Comparison of ENCODE assay signal across 9 cellular contexts in genomic region chr6:168968228-168968627, GRCh38.
DNase-seq lines count a peak whose midpoint lies in the region; FAIRE-seq and TF ChIP-seq lines count a peak whose summit lies in the region.
"Had no signal": no experiment of that assay in that cellular context is flagged by ENCODE, and none has a peak within 500 bp of the region (broad histone marks: within the 10 kb centered on the region; RNA-seq: fewer than 3 reads in every experiment).

No MANE protein-coding gene starts in this region.

- TF ChIP-seq CTCF in fibroblast of villous mesenchyme (IDR thresholded peaks at IDR 0.05; ENCODE audit: insufficient read depth, low read depth, low read length) (no peak), tibial artery (IDR thresholded peaks at IDR 0.05) (no peak), testis (IDR thresholded peaks at IDR 0.05) (no peak)

- 56 to 60% methylated on average over 10 of the region's 10 CpGs for WGBS in testis, 2 donors

- no peak for TF ChIP-seq POLR2A in testis (IDR thresholded peaks at IDR 0.05)

- H3K27ac ChIP-seq in tibial artery, result peak overlapping the region; percentile 31 to 53
- H3K27ac ChIP-seq in testis, result no peak overlapping the region

- no peaks in the 10 kb centered on the region for H3K9me3 ChIP-seq in tibial artery
- H3K9me3 ChIP-seq in testis, result no peaks in the 10 kb centered on the region

- H3K36me3 ChIP-seq in tibial artery (no peaks in the 10 kb centered on the region), testis (ENCODE audit: low read depth, missing control alignments) (no peaks in the 10 kb centered on the region)

- peaks cover 0 to 27% (median 6%) of the 10 kb centered on the region in 4 donors for H3K4me1 ChIP-seq in tibial artery
- H3K4me1 ChIP-seq in testis, result peaks cover 7% of the 10 kb centered on the region

- intact Hi-C loops in tibial artery (cut with DNase I; ENCODE audit: low total_unique reads) (no loop called here), testis (cut with DNase I; ENCODE audit: low total_unique reads) (no loop called here)

- no peak overlapping the region for H3K4me3 ChIP-seq in fibroblast of villous mesenchyme (ENCODE audit: low read depth, low read length)
- H3K4me3 ChIP-seq in tibial artery, result no peak overlapping the region
- no peak overlapping the region for H3K4me3 ChIP-seq in testis

- FAIRE-seq in RCC 7860 (lab: Jason Lieb, UNC), result no peak
- FAIRE-seq: GM18507 had no signal

- H3K27me3 ChIP-seq in tibial artery (no peaks in the 10 kb centered on the region), testis (no peaks in the 10 kb centered on the region)

- DNase-seq in AG08396 (ENCODE audit: low spot score), result peak; percentile 79
- DNase-seq in H4 (ENCODE audit: low spot score), result peak; percentile 79
- peak; percentile 68 for DNase-seq in RCC 7860 (ENCODE audit: low spot score)
- DNase-seq in fibroblast of villous mesenchyme (ENCODE audit: low read depth), result peak; percentile 74
- peak in 1 of 2 donors; percentile 38 for DNase-seq in tibial artery
- no peak for DNase-seq in inferior parietal cortex (ENCODE audit: extremely low spot score)
- DNase-seq in activated gamma-delta T cell (lab: John Stamatoyannopoulos, UW), result no peak
- no peak for DNase-seq in testis

Comparison
In these comparisons a context has a peak if more than half of its experiments do, and no peak if none do; other contexts are left out.
1. DNase-seq: peak in AG08396 (single experiment), H4 (single experiment), RCC 7860 (single experiment) and fibroblast of villous mesenchyme (single experiment); none in inferior parietal cortex (single experiment), activated gamma-delta T cell (single experiment) and testis (single experiment).
2. H3K27ac ChIP-seq: peak in tibial artery (2 of 2); none in testis (0 of 2).